ENCODE assay signal across 31 cellular contexts in genomic region chr1:202994756-202995155, GRCh38.
"Had no signal": no experiment of that assay in that cellular context is flagged by ENCODE, and none has a peak within 500 bp of the region (broad histone marks: within the 10 kb centered on the region; RNA-seq: fewer than 3 reads in every experiment).

No MANE protein-coding gene starts in this region.

- H3K27ac ChIP-seq: adrenal gland, ascending aorta, breast epithelium, cardiac muscle cell, colonic mucosa, dorsolateral prefrontal cortex, WERI-Rb-1 had no signal

- H3K27ac Mint-ChIP-seq: activated B cell treated with CpG ODN at 0.5 μM for 24 hours; activated CD8-positive, alpha-beta T cell treated with anti-CD3 and anti-CD28 coated beads for 36 hours; activated naive CD4-positive, alpha-beta T cell treated with anti-CD3 and anti-CD28 coated beads for 36 hours; activated naive CD4-positive, alpha-beta T cell treated with anti-CD3 and anti-CD28 coated beads, Interleukin-2, amount 50 U/mL, for 72 hours; activated T-helper 1 cell treated with anti-CD3 and anti-CD28 coated beads, Interleukin-12 subunit alpha, Interleukin-12 subunit beta, Interleukin-2, Interleukin-4 antibody, amounts not matched to agents 30 ng/mL and 10 ng/mL and 1 ng/mL, durations not matched to agents 14 hours and 24 hours and 36 hours; activated T-helper 2 cell treated with anti-CD3 and anti-CD28 coated beads, Interferon-gamma antibody, Interleukin-2, Interleukin-4, amounts not matched to agents 10 μg/mL and 5 μg/mL and 100 μg/mL, durations not matched to agents 14 hours and 24 hours and 36 hours; brain; endodermal cell had no signal

- H3K9me3 Mint-ChIP-seq: activated B cell treated with CpG ODN at 0.5 μM for 24 hours; activated CD8-positive, alpha-beta T cell treated with anti-CD3 and anti-CD28 coated beads for 36 hours; activated naive CD4-positive, alpha-beta T cell treated with anti-CD3 and anti-CD28 coated beads for 36 hours; activated naive CD4-positive, alpha-beta T cell treated with anti-CD3 and anti-CD28 coated beads, Interleukin-2, amount 50 U/mL, for 72 hours; activated T-helper 1 cell treated with anti-CD3 and anti-CD28 coated beads, Interleukin-12 subunit alpha, Interleukin-12 subunit beta, Interleukin-2, Interleukin-4 antibody, amounts not matched to agents 30 ng/mL and 10 ng/mL and 1 ng/mL, durations not matched to agents 14 hours and 24 hours and 36 hours; activated T-helper 2 cell treated with anti-CD3 and anti-CD28 coated beads, Interferon-gamma antibody, Interleukin-2, Interleukin-4, amounts not matched to agents 10 μg/mL and 5 μg/mL and 100 μg/mL, durations not matched to agents 14 hours and 24 hours and 36 hours; endodermal cell had no signal

- H3K27me3 ChIP-seq: ascending aorta, colonic mucosa had no signal

- DNase-seq: activated B cell treated with CpG ODN at 0.5 μM for 24 hours; activated CD4-positive, alpha-beta T cell treated with anti-CD3 and anti-CD28 coated beads for 48 hours; activated CD4-positive, alpha-beta T cell treated with anti-CD3 and anti-CD28 coated beads, Interleukin-2, amount 50 U/mL, for 1 hour; activated CD4-positive, alpha-beta T cell treated with anti-CD3 and anti-CD28 coated beads, Interleukin-2, amount 50 U/mL, for 48 hours; activated CD8-positive, alpha-beta memory T cell treated with anti-CD3 and anti-CD28 coated beads for 24 hours; activated CD8-positive, alpha-beta T cell treated with anti-CD3 and anti-CD28 coated beads for 36 hours; activated effector memory CD4-positive, alpha-beta T cell treated with anti-CD3 and anti-CD28 coated beads, Interleukin-2, amount 50 U/mL, for 16 hours; activated naive CD4-positive, alpha-beta T cell treated with anti-CD3 and anti-CD28 coated beads for 36 hours; activated T-cell treated with anti-CD3 and anti-CD28 coated beads, Interleukin-2, amount 50 U/mL, for 1 hour; activated T-cell treated with anti-CD3 and anti-CD28 coated beads, Interleukin-2, amount 50 U/mL, for 48 hours; adrenal gland; central memory CD4-positive, alpha-beta T cell; cerebellar nuclear complex; colonic mucosa; dorsolateral prefrontal cortex; effector memory CD4-positive, alpha-beta T cell; endodermal cell; foreskin fibroblast; head of caudate nucleus; hippocampal formation; T-helper 2 cell; WERI-Rb-1 had no signal

- H3K9me3 ChIP-seq: adrenal gland, ascending aorta, breast epithelium, colonic mucosa had no signal

- ATAC-seq: activated CD4-positive, CD25-positive, alpha-beta regulatory T cell treated with anti-CD3 and anti-CD28 coated beads, Interleukin-2, amount 50 U/mL, for 24 hours; activated CD8-positive, alpha-beta T cell treated with anti-CD3 and anti-CD28 coated beads for 36 hours; activated naive CD4-positive, alpha-beta T cell treated with anti-CD3 and anti-CD28 coated beads, Interleukin-2, amount 50 U/mL, for 72 hours; esophagus mucosa had no signal

- H3K4me3 ChIP-seq: adrenal gland, ascending aorta, breast epithelium, cardiac muscle cell, colonic mucosa, dorsolateral prefrontal cortex had no signal

- H3K36me3 Mint-ChIP-seq: activated naive CD4-positive, alpha-beta T cell treated with anti-CD3 and anti-CD28 coated beads, Interleukin-2, amount 50 U/mL, for 72 hours; brain had no signal

- H3K4me3 Mint-ChIP-seq: activated B cell treated with CpG ODN at 0.5 μM for 24 hours; activated CD8-positive, alpha-beta T cell treated with anti-CD3 and anti-CD28 coated beads for 36 hours; activated naive CD4-positive, alpha-beta T cell treated with anti-CD3 and anti-CD28 coated beads for 36 hours; activated T-helper 1 cell treated with anti-CD3 and anti-CD28 coated beads, Interleukin-12 subunit alpha, Interleukin-12 subunit beta, Interleukin-2, Interleukin-4 antibody, amounts not matched to agents 30 ng/mL and 10 ng/mL and 1 ng/mL, durations not matched to agents 14 hours and 24 hours and 36 hours; endodermal cell had no signal

- H3K36me3 ChIP-seq: adrenal gland, ascending aorta, breast epithelium, cardiac muscle cell, colonic mucosa, WERI-Rb-1 had no signal

- H3K4me1 ChIP-seq: adrenal gland, ascending aorta, breast epithelium, colonic mucosa had no signal
